Comparison of ENCODE assay signal across 22 cellular contexts in the genomic region with DNA sequence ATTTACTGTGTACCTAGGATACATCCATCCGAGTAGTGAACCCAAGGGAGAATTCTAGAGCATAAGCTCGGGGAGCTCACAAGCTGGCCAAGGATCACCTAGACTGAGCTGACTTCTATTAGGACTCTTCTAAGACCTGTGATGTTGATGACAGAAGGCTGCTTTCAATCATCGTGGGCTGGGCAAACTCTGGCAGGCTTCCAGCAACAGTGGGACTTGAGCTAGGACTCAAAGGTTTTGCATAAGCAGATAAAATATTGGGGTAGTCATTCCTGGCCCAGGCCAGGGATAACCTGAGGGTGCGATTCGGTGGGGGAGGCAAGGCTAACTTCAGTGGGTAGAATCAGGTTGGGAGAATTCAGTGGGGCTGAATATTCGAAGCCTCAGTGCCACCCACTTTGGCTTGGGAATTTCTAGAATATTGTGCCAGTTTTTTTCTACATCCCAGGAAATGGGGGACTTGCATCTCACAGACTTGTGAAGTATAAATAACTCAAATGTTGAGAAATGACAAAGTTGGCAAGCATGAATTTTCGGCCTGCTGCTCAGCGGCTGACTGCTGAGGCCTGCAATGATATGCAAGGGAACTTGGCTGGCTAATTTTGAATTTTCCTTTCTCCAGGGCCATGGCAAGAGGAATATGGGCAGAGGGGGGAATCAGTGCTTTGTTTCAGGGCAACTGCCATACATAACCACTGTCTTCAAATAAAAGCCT.
DNase-seq lines count a peak whose midpoint lies in the region; ATAC-seq, FAIRE-seq and TF ChIP-seq lines count a peak whose summit lies in the region.
"Had no signal": no experiment of that assay in that cellular context is flagged by ENCODE, and none has a peak within 500 bp of the region (broad histone marks: within the 10 kb centered on the region; RNA-seq: fewer than 3 reads in every experiment).

No MANE protein-coding gene starts in this region.

- intact Hi-C loops in ascending aorta (cut with DNase I), result no loop called here

- H3K27me3 ChIP-seq in ascending aorta (no peaks in the 10 kb centered on the region), gastroesophageal sphincter (no peaks in the 10 kb centered on the region), subcutaneous abdominal adipose tissue (ENCODE audit: control insufficient read depth in 5 of 5, insufficient read depth in 4 of 5, low read length in 5 of 5) (no peaks in the 10 kb centered on the region)
- H3K27me3 ChIP-seq: stomach had no signal

- H3K9me3 ChIP-seq in ascending aorta (no peaks in the 10 kb centered on the region), gastroesophageal sphincter (no peaks in the 10 kb centered on the region), subcutaneous abdominal adipose tissue (ENCODE audit: control insufficient read depth in 5 of 5, low read length in 5 of 5) (no peaks in the 10 kb centered on the region)
- H3K9me3 ChIP-seq: stomach had no signal

- H3K27ac ChIP-seq in ascending aorta (peak overlapping the region; percentile 41 to 50), gastroesophageal sphincter (peak overlapping the region in 3 of 4 donors; percentile 5 to 68 (median 38)), subcutaneous abdominal adipose tissue (ENCODE audit: low read depth, low read length) (peak overlapping the region; percentile 2)
- H3K27ac ChIP-seq: C4-2B, HL-60, WERI-Rb-1 had no signal

- peak overlapping the region in 2 of 5 donors; percentile 26 to 27 for H3K9ac ChIP-seq in subcutaneous abdominal adipose tissue (ENCODE audit: low read length in 5 of 5)

- DNase-seq in NCI-H526 (lab: John Stamatoyannopoulos, UW) (peak; percentile 1 to 10), NCI-H526 treated with DMSO at 0.1 percent for 48 hours (lab: John Stamatoyannopoulos, UW) (no peak), ascending aorta (ENCODE audit: low spot score in 2 of 2) (peak in 1 of 2 donors; percentile 59), NCI-H1930 (lab: John Stamatoyannopoulos, UW) (no peak), H54 (ENCODE audit: insufficient read length, low spot score) (no peak)
- DNase-seq in activated CD4-positive, CD25-positive, alpha-beta regulatory T cell (lab: John Stamatoyannopoulos, UW), result no peak
- DNase-seq: activated CD8-positive, alpha-beta memory T cell treated with anti-CD3 and anti-CD28 coated beads, Interleukin-2, amount 50 U/mL, for 4 hours; activated naive CD8-positive, alpha-beta T cell treated with anti-CD3 and anti-CD28 coated beads, Interleukin-2, amount 50 U/mL, for 24 hours; IMR-90; midbrain; NCI-H1436 treated with DMSO at 0.1 percent for 48 hours; NK-92 treated with Interleukin-12 subunit alpha and Interleukin-12 subunit beta, amount 100 ng/mL, for 24 hours; stomach; T-helper 17 cell; WERI-Rb-1 had no signal

- H3K4me3 ChIP-seq in ascending aorta, result no peak overlapping the region
- no peak overlapping the region for H3K4me3 ChIP-seq in gastroesophageal sphincter
- H3K4me3 ChIP-seq in subcutaneous abdominal adipose tissue (ENCODE audit: low read depth in 1 of 5, low read length in 5 of 5), result no peak overlapping the region
- H3K4me3 ChIP-seq: stomach had no signal

- TF ChIP-seq CTCF in ascending aorta (IDR thresholded peaks at IDR 0.05) (no peak), gastroesophageal sphincter (IDR thresholded peaks at IDR 0.05) (no peak)

- no peaks in the 10 kb centered on the region for H3K36me3 ChIP-seq in ascending aorta
- H3K36me3 ChIP-seq in gastroesophageal sphincter, result no peaks in the 10 kb centered on the region
- no peaks in the 10 kb centered on the region for H3K36me3 ChIP-seq in subcutaneous abdominal adipose tissue (ENCODE audit: control insufficient read depth in 5 of 5, insufficient read depth in 5 of 5, low read length in 5 of 5)
- H3K36me3 ChIP-seq: stomach, WERI-Rb-1 had no signal

- TF ChIP-seq EP300 in gastroesophageal sphincter (IDR thresholded peaks at IDR 0.05), result no peak

- H3K4me1 ChIP-seq in ascending aorta, result peaks cover 0 to 14% of the 10 kb centered on the region in 2 donors
- H3K4me1 ChIP-seq in gastroesophageal sphincter, result peaks cover 0 to 45% (median 0%) of the 10 kb centered on the region in 3 donors
- peaks cover 0 to 24% (median 18%) of the 10 kb centered on the region in 5 donors for H3K4me1 ChIP-seq in subcutaneous abdominal adipose tissue (ENCODE audit: control insufficient read depth in 5 of 5, insufficient read depth in 5 of 5, low read length in 5 of 5)

- ATAC-seq in gastroesophageal sphincter, result peak; percentile 54
- ATAC-seq: activated naive CD8-positive, alpha-beta T cell treated with anti-CD3 and anti-CD28 coated beads, Interleukin-2, amount 50 U/mL, for 24 hours; Panc1; T-helper 17 cell had no signal

- TF ChIP-seq POLR2A in gastroesophageal sphincter (IDR thresholded peaks at IDR 0.05) (no peak), H54 (IDR thresholded peaks at IDR 0.05; ENCODE audit: low read depth, low read length) (no peak)

- WGBS in gastroesophageal sphincter (ENCODE audit: low coverage in 1 of 2), 2 donors, result 56 to 60% methylated on average over 3 to 7 of the region's 8 CpGs

- FAIRE-seq in H54 (lab: Jason Lieb, UNC), result no peak
- FAIRE-seq: A204.1, GM18507 had no signal

Comparison
In these comparisons a context has a peak if more than half of its experiments do, and no peak if none do; other contexts are left out.
1. DNase-seq: peak in NCI-H526 (2 of 2); none in NCI-H526 treated with DMSO at 0.1 percent for 48 hours (single experiment), NCI-H1930 (0 of 2), activated CD4-positive, CD25-positive, alpha-beta regulatory T cell (0 of 4) and H54 (single experiment).
2. Peak in every context shown above with its lines, with median percentiles within 50 percentile points of each other: H3K27ac ChIP-seq.